Comparison of ENCODE assay signal across 14 cellular contexts in genomic region chr9:38713426-38713825, GRCh38. TPM values are rescaled to one million over a fixed set of nuclear protein-coding genes. Genes with fewer than 3 reads are reported as not detected.
DNase-seq lines count a peak whose midpoint lies in the region; ATAC-seq and TF ChIP-seq lines count a peak whose summit lies in the region.
"Had no signal": no experiment of that assay in that cellular context is flagged by ENCODE, and none has a peak within 500 bp of the region (broad histone marks: within the 10 kb centered on the region; RNA-seq: fewer than 3 reads in every experiment).

No MANE protein-coding gene starts in this region.

- no peaks in the 10 kb centered on the region for H3K36me3 Mint-ChIP-seq in progenitor cell of endocrine pancreas (ENCODE audit: insufficient read depth)

- no peaks in the 10 kb centered on the region for H3K4me1 Mint-ChIP-seq in progenitor cell of endocrine pancreas (ENCODE audit: low read depth)

- H3K4me3 ChIP-seq in AG10803 (ENCODE audit: low read length), result no peak overlapping the region
- H3K4me3 ChIP-seq in choroid plexus epithelial cell (ENCODE audit: low read depth, low read length), result no peak overlapping the region
- H3K4me3 ChIP-seq: BLaER1 treated with 17β-estradiol and CSF1 and Interleukin-3, amounts not matched to agents 10 nM and 100 nM; skin epidermis had no signal

- DNase-seq in AG10803 (ENCODE audit: low read depth) (peak; percentile 80), MV-4-11 (lab: John Stamatoyannopoulos, UW) (peak; percentile 71), choroid plexus epithelial cell (ENCODE audit: low read depth) (peak; percentile 98), kidney tubule cell (ENCODE audit: low spot score) (peak; percentile 78), progenitor cell of endocrine pancreas (ENCODE audit: low spot score, unreplicated experiment) (no peak)
- DNase-seq: activated T-cell treated with anti-CD3 and anti-CD28 coated beads, Interleukin-2, amount 50 U/mL, for 72 hours; hypothalamus; NCI-H2107 had no signal

- peaks cover 16% of the 10 kb centered on the region for H3K27me3 Mint-ChIP-seq in progenitor cell of endocrine pancreas

- no peak for TF ChIP-seq CTCF in AG10803 (conservative IDR thresholded peaks at IDR 0.05; ENCODE audit: low read length)
- no peak for TF ChIP-seq CTCF in choroid plexus epithelial cell (conservative IDR thresholded peaks at IDR 0.05; ENCODE audit: low read depth, low read length)
- no peak for TF ChIP-seq CTCF in progenitor cell of endocrine pancreas (IDR thresholded peaks at IDR 0.05; ENCODE audit: unreplicated experiment)

- H3K9me3 Mint-ChIP-seq in progenitor cell of endocrine pancreas (ENCODE audit: low read depth), result no peaks in the 10 kb centered on the region
- H3K9me3 Mint-ChIP-seq: activated T-cell treated with anti-CD3 and anti-CD28 coated beads, Interleukin-2, amount 50 U/mL, for 72 hours had no signal

- H3K4me3 Mint-ChIP-seq in progenitor cell of endocrine pancreas (ENCODE audit: low read depth), result no peak overlapping the region
- H3K4me3 Mint-ChIP-seq: activated T-cell treated with anti-CD3 and anti-CD28 coated beads, Interleukin-2, amount 50 U/mL, for 72 hours had no signal

- no peak overlapping the region for H3K27ac Mint-ChIP-seq in progenitor cell of endocrine pancreas

- ATAC-seq in HG03439 (IDR thresholded peaks at IDR 0.05; ENCODE audit: unreplicated experiment) (no peak), GM21526 (IDR thresholded peaks at IDR 0.05; ENCODE audit: low FRiP score, unreplicated experiment) (no peak), HG02588 (IDR thresholded peaks at IDR 0.05; ENCODE audit: unreplicated experiment) (no peak)
- ATAC-seq: activated T-cell treated with anti-CD3 and anti-CD28 coated beads, Interleukin-2, amount 50 U/mL, for 72 hours had no signal

RNA-seq across cellular contexts. Expression of gene FAM240B, which starts 6.5 kb away (rescaled TPM):
- not detected in 2 replicates for total RNA-seq in progenitor cell of endocrine pancreas
- total RNA-seq: activated T-cell treated with anti-CD3 and anti-CD28 coated beads, Interleukin-2, amount 50 U/mL, for 72 hours; ureter had no signal
